Comparison of ENCODE assay signal across 29 cellular contexts in genomic region chr21:33039542-33039941, GRCh38. TPM values are rescaled to one million over a fixed set of nuclear protein-coding genes. Genes with fewer than 3 reads are reported as not detected.
DNase-seq lines count a peak whose midpoint lies in the region; ATAC-seq, FAIRE-seq and TF ChIP-seq lines count a peak whose summit lies in the region.
"Had no signal": no experiment of that assay in that cellular context is flagged by ENCODE, and none has a peak within 500 bp of the region (broad histone marks: within the 10 kb centered on the region; RNA-seq: fewer than 3 reads in every experiment).

No MANE protein-coding gene starts in this region.

- H3K36me3 ChIP-seq in WERI-Rb-1 (no peaks in the 10 kb centered on the region), small intestine (ENCODE audit: control insufficient read depth in 2 of 2, insufficient read depth in 2 of 2, low read length in 2 of 2) (no peaks in the 10 kb centered on the region)
- H3K36me3 ChIP-seq: cardiac muscle cell, esophagus squamous epithelium, MG63, ovary, vagina had no signal

- H3K27ac ChIP-seq in WERI-Rb-1 (no peak overlapping the region), small intestine (ENCODE audit: low read depth in 1 of 2, low read length in 1 of 2) (no peak overlapping the region), right cardiac atrium (ENCODE audit: low read length) (no peak overlapping the region)
- H3K27ac ChIP-seq: C4-2B, cardiac muscle cell, esophagus squamous epithelium, HL-60, ovary, skin epidermis, vagina had no signal

- intact Hi-C loops in posterior cingulate gyrus (cut with DNase I) (no loop called here), right cardiac atrium (cut with DNase I) (no loop called here)

- WGBS in small intestine, 3 donors, result 59 to 79% (median 77%) methylated on average over 7 of the region's 7 CpGs
- WGBS in right cardiac atrium, result 59% methylated on average over 7 of the region's 7 CpGs

- H3K9me3 Mint-ChIP-seq in glutamatergic neuron (ENCODE audit: unreplicated experiment), result peaks cover 13% of the 10 kb centered on the region
- H3K9me3 Mint-ChIP-seq: activated naive CD8-positive, alpha-beta T cell treated with anti-CD3 and anti-CD28 coated beads, Interleukin-2, amount 10 ng/mL, durations not matched to agents 7 days and 5 days; activated T-helper 1 cell treated with anti-CD3 and anti-CD28 coated beads, Interleukin-12 subunit alpha, Interleukin-12 subunit beta, Interleukin-2, Interleukin-4 antibody, amounts not matched to agents 30 ng/mL and 10 ng/mL and 1 ng/mL, durations not matched to agents 14 hours and 24 hours and 36 hours; H9 had no signal

- no peak for FAIRE-seq in small intestine (lab: Jason Lieb, UNC)
- FAIRE-seq: GM12891 had no signal

- DNase-seq in G401 (ENCODE audit: low spot score) (peak; percentile 46), WERI-Rb-1 (peak; percentile 67), glutamatergic neuron (peak; percentile 82), posterior cingulate gyrus (peak; percentile 51 to 98 (median 86)), small intestine (no peak), right cardiac atrium (no peak), GOT3 (lab: John Stamatoyannopoulos, UW) (no peak), GM10266 (ENCODE audit: extremely low spot score) (no peak)
- DNase-seq: activated naive CD8-positive, alpha-beta T cell treated with anti-CD3 and anti-CD28 coated beads, Interleukin-2, amount 10 ng/mL, durations not matched to agents 7 days and 5 days; DMS153; effector CD4-positive, alpha-beta T cell; esophagus squamous epithelium; H9; MG63; NCI-H1436; NCI-H345; ovary; stimulated activated CD4-positive, alpha-beta T cell treated with anti-CD3 and anti-CD28 coated beads, Interleukin-4, amount 100 ng/mL, for 24 hours; T-helper 9 cell had no signal

- H3K27ac Mint-ChIP-seq in glutamatergic neuron (ENCODE audit: unreplicated experiment), result peak overlapping the region; percentile 95
- H3K27ac Mint-ChIP-seq: activated naive CD8-positive, alpha-beta T cell treated with anti-CD3 and anti-CD28 coated beads, Interleukin-2, amount 10 ng/mL, durations not matched to agents 7 days and 5 days; activated T-helper 1 cell treated with anti-CD3 and anti-CD28 coated beads, Interleukin-12 subunit alpha, Interleukin-12 subunit beta, Interleukin-2, Interleukin-4 antibody, amounts not matched to agents 30 ng/mL and 10 ng/mL and 1 ng/mL, durations not matched to agents 14 hours and 24 hours and 36 hours; H9 had no signal

- ATAC-seq in right cardiac atrium, result no peak

- peaks cover 18% of the 10 kb centered on the region for H3K27me3 Mint-ChIP-seq in glutamatergic neuron (ENCODE audit: unreplicated experiment)

- peaks cover under 1% of the 10 kb centered on the region for H3K36me3 Mint-ChIP-seq in glutamatergic neuron (ENCODE audit: unreplicated experiment)
- H3K36me3 Mint-ChIP-seq: activated naive CD8-positive, alpha-beta T cell treated with anti-CD3 and anti-CD28 coated beads, Interleukin-2, amount 10 ng/mL, durations not matched to agents 7 days and 5 days had no signal

- in situ Hi-C loops in G401 (cut with HindIII; ENCODE audit: low sequenced_read_pairs), result no loop called here

- H3K4me1 ChIP-seq in small intestine (ENCODE audit: control insufficient read depth in 2 of 2, insufficient read depth in 1 of 2, low read depth in 1 of 2, low read length in 1 of 2), result no peaks in the 10 kb centered on the region
- H3K4me1 ChIP-seq in right cardiac atrium (ENCODE audit: control insufficient read depth, insufficient read depth, low read length), result no peaks in the 10 kb centered on the region
- H3K4me1 ChIP-seq: vagina had no signal

- peak overlapping the region; percentile 21 for H3K4me3 Mint-ChIP-seq in glutamatergic neuron (ENCODE audit: unreplicated experiment)
- H3K4me3 Mint-ChIP-seq: activated naive CD8-positive, alpha-beta T cell treated with anti-CD3 and anti-CD28 coated beads, Interleukin-2, amount 10 ng/mL, durations not matched to agents 7 days and 5 days; activated T-helper 1 cell treated with anti-CD3 and anti-CD28 coated beads, Interleukin-12 subunit alpha, Interleukin-12 subunit beta, Interleukin-2, Interleukin-4 antibody, amounts not matched to agents 30 ng/mL and 10 ng/mL and 1 ng/mL, durations not matched to agents 14 hours and 24 hours and 36 hours; H9 had no signal

- TF ChIP-seq CTCF in WERI-Rb-1 (IDR thresholded peaks at IDR 0.05; ENCODE audit: low read depth, low read length) (no peak), glutamatergic neuron (IDR thresholded peaks at IDR 0.05; ENCODE audit: partially characterized antibody, unreplicated experiment) (no peak), GM10266 (IDR thresholded peaks at IDR 0.05; ENCODE audit: control insufficient read depth, insufficient read depth, low read depth, missing control alignments) (no peak)

- no peaks in the 10 kb centered on the region for H3K9me3 ChIP-seq in WERI-Rb-1 (ENCODE audit: severe bottlenecking)
- no peaks in the 10 kb centered on the region for H3K9me3 ChIP-seq in small intestine (ENCODE audit: control insufficient read depth, low read depth)
- H3K9me3 ChIP-seq in right cardiac atrium (ENCODE audit: control insufficient read depth, low read length), result no peaks in the 10 kb centered on the region
- H3K9me3 ChIP-seq: esophagus squamous epithelium, ovary, vagina had no signal

- H3K4me3 ChIP-seq in WERI-Rb-1 (ENCODE audit: low read depth, low read length) (no peak overlapping the region), small intestine (ENCODE audit: low read depth in 1 of 2, low read length in 2 of 2) (no peak overlapping the region), right cardiac atrium (ENCODE audit: low read length) (no peak overlapping the region)
- H3K4me3 ChIP-seq: cardiac muscle cell, esophagus squamous epithelium, MG63, ovary, skin epidermis, vagina had no signal

- H3K27me3 ChIP-seq in WERI-Rb-1 (ENCODE audit: insufficient read depth, low read depth, severe bottlenecking) (no peaks in the 10 kb centered on the region), small intestine (ENCODE audit: control insufficient read depth in 2 of 2, insufficient read depth in 2 of 2, low read length in 2 of 2) (peaks cover 0 to 7% of the 10 kb centered on the region in 2 donors), right cardiac atrium (ENCODE audit: control insufficient read depth, insufficient read depth) (no peaks in the 10 kb centered on the region)
- H3K27me3 ChIP-seq: MG63, ovary, vagina had no signal

- H3K4me1 Mint-ChIP-seq in glutamatergic neuron (ENCODE audit: low read depth, unreplicated experiment), result peaks cover 42% of the 10 kb centered on the region

RNA-seq across cellular contexts. Expression of gene OLIG2, which starts 13.8 kb away (rescaled TPM):
- not detected in 2 replicates for total RNA-seq in G401 (2014; rRNA removed; shearing (Covaris generic))
- 21.4 TPM for total RNA-seq in glutamatergic neuron (ENCODE audit: unreplicated experiment)
- not detected for polyA plus RNA-seq in small intestine
- total RNA-seq in right cardiac atrium, result not detected
- not detected for polyA plus RNA-seq in right cardiac atrium
- total RNA-seq: activated naive CD8-positive, alpha-beta T cell treated with anti-CD3 and anti-CD28 coated beads, Interleukin-2, amount 10 ng/mL, durations not matched to agents 7 days and 5 days; activated T-helper 1 cell treated with anti-CD3 and anti-CD28 coated beads, Interleukin-12 subunit alpha, Interleukin-12 subunit beta, Interleukin-2, Interleukin-4 antibody, amounts not matched to agents 30 ng/mL and 10 ng/mL and 1 ng/mL, durations not matched to agents 14 hours and 24 hours and 36 hours; esophagus squamous epithelium; glomerular endothelial cell; lower leg skin; ovary; vagina had no signal
- polyA plus RNA-seq: cardiac muscle cell, ovary had no signal

RNA-seq across cellular contexts. Expression of gene OLIG1, which starts 30.4 kb away (rescaled TPM):
- not detected in 2 replicates for total RNA-seq in G401 (2014; rRNA removed; shearing (Covaris generic))
- total RNA-seq in glutamatergic neuron (ENCODE audit: unreplicated experiment) (14.2 TPM), right cardiac atrium (1 to 10 TPM in 1 of 4 donors, not detected in 3; 1.3 TPM)
- polyA plus RNA-seq in small intestine (not detected), right cardiac atrium (0.68 TPM)
- total RNA-seq: activated naive CD8-positive, alpha-beta T cell treated with anti-CD3 and anti-CD28 coated beads, Interleukin-2, amount 10 ng/mL, durations not matched to agents 7 days and 5 days; activated T-helper 1 cell treated with anti-CD3 and anti-CD28 coated beads, Interleukin-12 subunit alpha, Interleukin-12 subunit beta, Interleukin-2, Interleukin-4 antibody, amounts not matched to agents 30 ng/mL and 10 ng/mL and 1 ng/mL, durations not matched to agents 14 hours and 24 hours and 36 hours; cardiac muscle cell; esophagus squamous epithelium; glomerular endothelial cell; ovary; RPMI7951; vagina had no signal
- polyA plus RNA-seq: ovary had no signal

Comparison
In these comparisons a context has a peak if more than half of its experiments do, and no peak if none do; other contexts are left out.
1. DNase-seq: peak in G401 (single experiment), WERI-Rb-1 (single experiment), glutamatergic neuron (single experiment) and posterior cingulate gyrus (10 of 10); none in small intestine (single experiment), right cardiac atrium (0 of 3), GOT3 (single experiment) and GM10266 (single experiment).
2. RNA of gene OLIG2, which starts 13.8 kb away (total RNA-seq): 21.4 TPM in glutamatergic neuron (single experiment); not detected in G401 and not detected in right cardiac atrium; every median in the first group is over 10 times any median in the second.